ENCODE assay signal across 36 cellular contexts in genomic region chr6:138925806-138926205, GRCh38.
"Had no signal": no experiment of that assay in that cellular context is flagged by ENCODE, and none has a peak within 500 bp of the region (broad histone marks: within the 10 kb centered on the region; RNA-seq: fewer than 3 reads in every experiment).

No MANE protein-coding gene starts in this region.

- H3K27me3 ChIP-seq: adrenal gland, body of pancreas, brain microvascular endothelial cell, breast epithelium had no signal

- H3K27me3 Mint-ChIP-seq: activated B cell treated with CpG ODN at 0.5 μM for 24 hours; activated CD4-positive, alpha-beta memory T cell treated with anti-CD3 and anti-CD28 coated beads for 36 hours; activated CD4-positive, alpha-beta T cell treated with anti-CD3 and anti-CD28 coated beads, Interleukin-2, amount 10 ng/mL, durations not matched to agents 24 days and 14 days; activated CD8-positive, alpha-beta T cell treated with anti-CD3 and anti-CD28 coated beads for 36 hours; activated naive CD4-positive, alpha-beta T cell treated with anti-CD3 and anti-CD28 coated beads, Interleukin-2, amount 10 ng/mL, durations not matched to agents 7 days and 5 days; activated naive CD4-positive, alpha-beta T cell treated with anti-CD3 and anti-CD28 coated beads, Interleukin-2, amount 50 U/mL, for 24 hours; activated naive CD8-positive, alpha-beta T cell treated with anti-CD3 and anti-CD28 coated beads for 36 hours had no signal

- H3K4me1 Mint-ChIP-seq: activated B cell treated with CpG ODN at 0.5 μM for 24 hours; activated naive CD4-positive, alpha-beta T cell treated with anti-CD3 and anti-CD28 coated beads, Interleukin-2, amount 10 ng/mL, durations not matched to agents 7 days and 5 days; activated naive CD4-positive, alpha-beta T cell treated with anti-CD3 and anti-CD28 coated beads, Interleukin-2, amount 50 U/mL, for 24 hours; activated naive CD8-positive, alpha-beta T cell treated with anti-CD3 and anti-CD28 coated beads for 36 hours had no signal

- H3K27ac ChIP-seq: adrenal gland, body of pancreas, brain microvascular endothelial cell, breast epithelium, VCaP had no signal

- H3K9me3 Mint-ChIP-seq: activated B cell treated with CpG ODN at 0.5 μM for 24 hours; activated CD4-positive, alpha-beta memory T cell treated with anti-CD3 and anti-CD28 coated beads for 36 hours; activated CD4-positive, alpha-beta T cell treated with anti-CD3 and anti-CD28 coated beads, Interleukin-2, amount 10 ng/mL, durations not matched to agents 24 days and 14 days; activated CD8-positive, alpha-beta T cell treated with anti-CD3 and anti-CD28 coated beads for 36 hours; activated naive CD4-positive, alpha-beta T cell treated with anti-CD3 and anti-CD28 coated beads, Interleukin-2, amount 10 ng/mL, durations not matched to agents 7 days and 5 days; activated naive CD4-positive, alpha-beta T cell treated with anti-CD3 and anti-CD28 coated beads, Interleukin-2, amount 50 U/mL, for 24 hours; activated naive CD8-positive, alpha-beta T cell treated with anti-CD3 and anti-CD28 coated beads for 36 hours; activated T-cell treated with anti-CD3 and anti-CD28 coated beads, Interleukin-2, amount 50 U/mL, for 4 hours; activated T-cell treated with anti-CD3 and anti-CD28 coated beads, Interleukin-2, amount 50 U/mL, for 72 hours; activated T-helper 1 cell treated with anti-CD3 and anti-CD28 coated beads, Interleukin-12 subunit alpha, Interleukin-12 subunit beta, Interleukin-2, Interleukin-4 antibody, amounts not matched to agents 30 ng/mL and 10 ng/mL and 1 ng/mL, durations not matched to agents 14 hours and 24 hours and 36 hours; activated T-helper 2 cell treated with anti-CD3 and anti-CD28 coated beads, Interferon-gamma antibody, Interleukin-2, Interleukin-4, amounts not matched to agents 10 μg/mL and 5 μg/mL and 100 μg/mL, durations not matched to agents 14 hours and 24 hours and 36 hours; T-helper 1 cell treated with Interleukin-12 subunit alpha and Interleukin-12 subunit beta and Interleukin-4 antibody, amounts not matched to agents 30 μg/mL and 1 μg/mL, for 36 hours; T-helper 2 cell treated with Interferon-gamma antibody and Interleukin-4, amounts not matched to agents 5 μg/mL and 100 μg/mL, for 36 hours had no signal

- H3K4me3 Mint-ChIP-seq: activated B cell treated with CpG ODN at 0.5 μM for 24 hours; activated CD4-positive, alpha-beta memory T cell treated with anti-CD3 and anti-CD28 coated beads for 36 hours; activated CD4-positive, alpha-beta T cell treated with anti-CD3 and anti-CD28 coated beads, Interleukin-2, amount 10 ng/mL, durations not matched to agents 24 days and 14 days; activated CD8-positive, alpha-beta T cell treated with anti-CD3 and anti-CD28 coated beads for 36 hours; activated naive CD4-positive, alpha-beta T cell treated with anti-CD3 and anti-CD28 coated beads, Interleukin-2, amount 10 ng/mL, durations not matched to agents 7 days and 5 days; activated naive CD4-positive, alpha-beta T cell treated with anti-CD3 and anti-CD28 coated beads, Interleukin-2, amount 50 U/mL, for 24 hours; activated naive CD8-positive, alpha-beta T cell treated with anti-CD3 and anti-CD28 coated beads for 36 hours; activated T-cell treated with anti-CD3 and anti-CD28 coated beads, Interleukin-2, amount 50 U/mL, for 4 hours; activated T-cell treated with anti-CD3 and anti-CD28 coated beads, Interleukin-2, amount 50 U/mL, for 72 hours; activated T-helper 1 cell treated with anti-CD3 and anti-CD28 coated beads, Interleukin-12 subunit alpha, Interleukin-12 subunit beta, Interleukin-2, Interleukin-4 antibody, amounts not matched to agents 30 ng/mL and 10 ng/mL and 1 ng/mL, durations not matched to agents 14 hours and 24 hours and 36 hours; T-helper 1 cell treated with Interleukin-12 subunit alpha and Interleukin-12 subunit beta and Interleukin-4 antibody, amounts not matched to agents 30 μg/mL and 1 μg/mL, for 36 hours; T-helper 2 cell treated with Interferon-gamma antibody and Interleukin-4, amounts not matched to agents 5 μg/mL and 100 μg/mL, for 36 hours had no signal

- H3K9me3 ChIP-seq: adrenal gland, body of pancreas, breast epithelium had no signal

- H3K4me3 ChIP-seq: adrenal gland, body of pancreas, breast epithelium had no signal

- H3K27ac Mint-ChIP-seq: activated B cell treated with CpG ODN at 0.5 μM for 24 hours; activated CD4-positive, alpha-beta memory T cell treated with anti-CD3 and anti-CD28 coated beads for 36 hours; activated CD4-positive, alpha-beta T cell treated with anti-CD3 and anti-CD28 coated beads, Interleukin-2, amount 10 ng/mL, durations not matched to agents 24 days and 14 days; activated CD8-positive, alpha-beta T cell treated with anti-CD3 and anti-CD28 coated beads for 36 hours; activated naive CD4-positive, alpha-beta T cell treated with anti-CD3 and anti-CD28 coated beads, Interleukin-2, amount 10 ng/mL, durations not matched to agents 7 days and 5 days; activated naive CD4-positive, alpha-beta T cell treated with anti-CD3 and anti-CD28 coated beads, Interleukin-2, amount 50 U/mL, for 24 hours; activated naive CD8-positive, alpha-beta T cell treated with anti-CD3 and anti-CD28 coated beads for 36 hours; activated T-cell treated with anti-CD3 and anti-CD28 coated beads, Interleukin-2, amount 50 U/mL, for 72 hours; activated T-helper 1 cell treated with anti-CD3 and anti-CD28 coated beads, Interleukin-12 subunit alpha, Interleukin-12 subunit beta, Interleukin-2, Interleukin-4 antibody, amounts not matched to agents 30 ng/mL and 10 ng/mL and 1 ng/mL, durations not matched to agents 14 hours and 24 hours and 36 hours; activated T-helper 2 cell treated with anti-CD3 and anti-CD28 coated beads, Interferon-gamma antibody, Interleukin-2, Interleukin-4, amounts not matched to agents 10 μg/mL and 5 μg/mL and 100 μg/mL, durations not matched to agents 14 hours and 24 hours and 36 hours; T-helper 1 cell treated with Interleukin-12 subunit alpha and Interleukin-12 subunit beta and Interleukin-4 antibody, amounts not matched to agents 30 μg/mL and 1 μg/mL, for 36 hours; T-helper 2 cell treated with Interferon-gamma antibody and Interleukin-4, amounts not matched to agents 5 μg/mL and 100 μg/mL, for 36 hours had no signal

- DNase-seq: activated B cell treated with CpG ODN at 0.5 μM for 24 hours; activated CD4-positive, alpha-beta memory T cell treated with anti-CD3 and anti-CD28 coated beads for 36 hours; activated CD4-positive, alpha-beta T cell treated with anti-CD3 and anti-CD28 coated beads for 4 hours; activated CD4-positive, alpha-beta T cell treated with anti-CD3 and anti-CD28 coated beads, Interleukin-2, amount 10 ng/mL, durations not matched to agents 24 days and 14 days; activated CD4-positive, alpha-beta T cell treated with anti-CD3 and anti-CD28 coated beads, Interleukin-2, amount 50 U/mL, for 1 hour; activated CD4-positive, alpha-beta T cell treated with anti-CD3 and anti-CD28 coated beads, Interleukin-2, amount 50 U/mL, for 4 hours; activated CD4-positive, CD25-positive, alpha-beta regulatory T cell treated with anti-CD3 and anti-CD28 coated beads, Interleukin-2, amount 50 U/mL, for 72 hours; activated CD8-positive, alpha-beta memory T cell treated with anti-CD3 and anti-CD28 coated beads, Interleukin-2, amount 50 U/mL, for 4 hours; activated CD8-positive, alpha-beta T cell treated with anti-CD3 and anti-CD28 coated beads for 36 hours; activated effector memory CD4-positive, alpha-beta T cell treated with Interleukin-2 at 50 U/mL for 16 hours; activated gamma-delta T cell; activated naive CD4-positive, alpha-beta T cell treated with anti-CD3 and anti-CD28 coated beads, Interleukin-2, amount 10 ng/mL, durations not matched to agents 7 days and 5 days; activated naive CD4-positive, alpha-beta T cell treated with Interleukin-2 at 50 U/mL for 16 hours; activated naive CD8-positive, alpha-beta T cell treated with anti-CD3 and anti-CD28 coated beads for 36 hours; activated T-cell treated with anti-CD3 and anti-CD28 coated beads for 4 hours; activated T-cell treated with anti-CD3 and anti-CD28 coated beads, Interleukin-2, amount 50 U/mL, for 1 hour; activated T-cell treated with anti-CD3 and anti-CD28 coated beads, Interleukin-2, amount 50 U/mL, for 4 hours; activated T-cell treated with anti-CD3 and anti-CD28 coated beads, Interleukin-2, amount 50 U/mL, for 72 hours; adrenal gland; amniotic stem cell; aorta; body of pancreas; brain microvascular endothelial cell; central memory CD4-positive, alpha-beta T cell; T-helper 1 cell; T-helper 2 cell; T-helper 9 cell had no signal

- FAIRE-seq: astrocyte, TTC549 had no signal

- ATAC-seq: activated CD8-positive, alpha-beta T cell treated with anti-CD3 and anti-CD28 coated beads for 36 hours; activated T-cell treated with anti-CD3 and anti-CD28 coated beads, Interleukin-2, amount 50 U/mL, for 4 hours; activated T-cell treated with anti-CD3 and anti-CD28 coated beads, Interleukin-2, amount 50 U/mL, for 72 hours; body of pancreas had no signal

- H3K36me3 ChIP-seq: adrenal gland, breast epithelium had no signal

- H3K4me1 ChIP-seq: adrenal gland, body of pancreas, breast epithelium had no signal
